8 cellular contexts compared by ENCODE assay signal in the genomic region with DNA sequence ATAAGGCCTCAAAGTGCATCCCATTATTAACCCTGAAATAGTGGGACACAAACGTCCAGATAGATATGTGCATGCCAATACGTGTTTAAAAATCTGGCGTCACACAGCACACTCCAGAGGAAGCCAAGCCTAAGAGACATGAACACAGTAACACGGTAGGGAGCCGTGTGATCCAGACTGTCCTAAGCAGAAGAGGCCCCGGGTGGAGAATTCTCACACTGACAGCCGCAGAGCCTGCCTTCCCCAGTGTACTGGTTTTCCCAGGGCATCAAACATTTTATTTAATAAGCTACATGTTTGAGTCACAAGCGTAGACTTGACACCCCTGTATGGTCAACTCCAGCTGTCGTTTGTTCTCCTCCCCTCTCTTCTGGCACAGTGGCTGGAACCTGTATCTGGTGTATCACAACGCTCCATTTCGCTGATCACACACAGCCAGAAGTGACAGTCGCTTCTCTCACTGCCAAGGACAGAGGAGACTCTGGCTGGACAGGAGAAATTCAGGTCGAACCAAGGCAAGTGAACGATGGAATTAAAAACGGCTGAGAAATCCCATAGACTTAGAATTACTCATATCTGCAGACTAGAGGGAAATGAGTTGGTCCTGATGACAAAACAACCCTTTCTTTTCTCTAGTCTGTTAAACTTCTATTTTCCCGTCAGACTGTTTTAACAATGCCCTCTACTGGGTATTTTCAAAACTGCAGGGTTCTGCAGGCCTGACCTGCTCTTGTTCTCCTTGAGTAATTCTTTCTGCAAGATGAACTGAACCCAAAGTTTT.
DNase-seq lines count a peak whose midpoint lies in the region; ATAC-seq and TF ChIP-seq lines count a peak whose summit lies in the region.

No MANE protein-coding gene starts in this region.

- intact Hi-C loops in heart left ventricle (cut with DNase I) = loop anchor here (1.0 to 10.0 kb wide), 12 partner anchors 105 to 361 kb away; a partner anchor contains a TSS

- H3K27ac ChIP-seq in KMS-11 (no peak overlapping the region), heart left ventricle (peak overlapping the region in 2 of 12 donors; percentile 6 to 28)

- no peak overlapping the region for H2AFZ ChIP-seq in KMS-11 (ENCODE audit: low read depth)

- no peaks in the 10 kb centered on the region for H4K20me1 ChIP-seq in KMS-11 (ENCODE audit: insufficient read depth)

- H3K27me3 Mint-ChIP-seq in activated naive CD4-positive, alpha-beta T cell treated with anti-CD3 and anti-CD28 coated beads, Interleukin-2, amount 10 ng/mL, durations not matched to agents 7 days and 5 days = peaks cover 18% of the 10 kb centered on the region

- H3K27ac Mint-ChIP-seq in activated naive CD4-positive, alpha-beta T cell treated with anti-CD3 and anti-CD28 coated beads, Interleukin-2, amount 10 ng/mL, durations not matched to agents 7 days and 5 days = no peak overlapping the region

- no peaks in the 10 kb centered on the region for H3K4me1 Mint-ChIP-seq in activated naive CD4-positive, alpha-beta T cell treated with anti-CD3 and anti-CD28 coated beads, Interleukin-2, amount 10 ng/mL, durations not matched to agents 7 days and 5 days

- H3K9me3 ChIP-seq in heart left ventricle = peaks cover 0 to 13% (median 0%) of the 10 kb centered on the region in 12 donors

- no peak overlapping the region for H3K4me2 ChIP-seq in KMS-11

- H3K36me3 ChIP-seq in KMS-11 (ENCODE audit: insufficient read depth) (no peaks in the 10 kb centered on the region), heart left ventricle (no peaks in the 10 kb centered on the region)

- H3K79me2 ChIP-seq in KMS-11 (ENCODE audit: insufficient read depth, low read depth) = no peaks in the 10 kb centered on the region

- ATAC-seq in heart left ventricle (peak; percentile 71 to 87 (median 82)), HG02870 (IDR thresholded peaks at IDR 0.05; ENCODE audit: unreplicated experiment) (no peak), GM19328 (IDR thresholded peaks at IDR 0.05; ENCODE audit: unreplicated experiment) (no peak)

- no peak overlapping the region for H3K4me3 Mint-ChIP-seq in activated naive CD4-positive, alpha-beta T cell treated with anti-CD3 and anti-CD28 coated beads, Interleukin-2, amount 10 ng/mL, durations not matched to agents 7 days and 5 days

- CTCF ChIA-PET in activated naive CD4-positive, alpha-beta T cell treated with anti-CD3 and anti-CD28 coated beads, Interleukin-2, amount 10 ng/mL, durations not matched to agents 7 days and 5 days (lab: Charles Lee) = interaction anchor here (0.7 to 1.3 kb wide), 4 partner anchors 13 to 360 kb away, joined by 3 to 4 read pairs (median 3); a partner anchor contains a TSS

- no peaks in the 10 kb centered on the region for H3K4me1 ChIP-seq in KMS-11 (ENCODE audit: low read depth, poor library complexity, severe bottlenecking)
- peaks cover 0 to 8% (median 0%) of the 10 kb centered on the region in 12 donors for H3K4me1 ChIP-seq in heart left ventricle

- H3K9ac ChIP-seq in KMS-11 = no peak overlapping the region

- WGBS in heart left ventricle, 4 donors = 28 to 36% (median 29%) methylated on average over 16 of the region's 16 CpGs

- no peak for TF ChIP-seq POLR2A in heart left ventricle (IDR thresholded peaks at IDR 0.05)

- DNase-seq in activated naive CD4-positive, alpha-beta T cell treated with anti-CD3 and anti-CD28 coated beads, Interleukin-2, amount 10 ng/mL, durations not matched to agents 7 days and 5 days = peak; percentile 31
- no peak for DNase-seq in activated naive CD4-positive, alpha-beta T cell (lab: John Stamatoyannopoulos, UW)
- DNase-seq in heart left ventricle (peak in 4 of 5 donors; percentile 16 to 33 (median 23)), retina (peak; percentile 80)

- H3K9me3 Mint-ChIP-seq in activated naive CD4-positive, alpha-beta T cell treated with anti-CD3 and anti-CD28 coated beads, Interleukin-2, amount 10 ng/mL, durations not matched to agents 7 days and 5 days = no peaks in the 10 kb centered on the region

- TF ChIP-seq CTCF in KMS-11 (conservative IDR thresholded peaks at IDR 0.05; ENCODE audit: low read depth, low read length) (peak; percentile 62), WI38 (IDR thresholded peaks at IDR 0.05; ENCODE audit: low read depth, low read length) (peak; percentile 73), heart left ventricle (IDR thresholded peaks at IDR 0.05) (peak; percentile 66 to 85 (median 80))

- H3K4me3 ChIP-seq in KMS-11 (IDR thresholded peaks at IDR 0.05; ENCODE audit: insufficient read depth, low read depth, low read length) (no peak overlapping the region), WI38 (ENCODE audit: low read depth, low read length) (no peak overlapping the region), heart left ventricle (peak overlapping the region in 8 of 12 donors; percentile 8 to 51 (median 28))

- no peaks in the 10 kb centered on the region for H3K36me3 Mint-ChIP-seq in activated naive CD4-positive, alpha-beta T cell treated with anti-CD3 and anti-CD28 coated beads, Interleukin-2, amount 10 ng/mL, durations not matched to agents 7 days and 5 days

- H3K27me3 ChIP-seq in KMS-11 (ENCODE audit: insufficient read depth, low read depth) = no peaks in the 10 kb centered on the region
- peaks cover 0 to 3% (median 0%) of the 10 kb centered on the region in 9 donors for H3K27me3 ChIP-seq in heart left ventricle

Comparison
In these comparisons a context has a peak if more than half of its experiments do, and no peak if none do; other contexts are left out.
1. DNase-seq: peak in activated naive CD4-positive, alpha-beta T cell treated with anti-CD3 and anti-CD28 coated beads, Interleukin-2, amount 10 ng/mL, durations not matched to agents 7 days and 5 days (single experiment), heart left ventricle (4 of 5) and retina (single experiment); none in activated naive CD4-positive, alpha-beta T cell (0 of 4).
2. H3K4me3 ChIP-seq: peak in heart left ventricle (8 of 12); none in KMS-11 (single experiment) and WI38 (single experiment).
3. ATAC-seq: peak in heart left ventricle (4 of 4); none in HG02870 (single experiment) and GM19328 (single experiment).
4. Peak in every context shown above with its lines, with median percentiles within 50 percentile points of each other: CTCF ChIP-seq.